25 cellular contexts compared by ENCODE assay signal in genomic region chr10:5259132-5259951, GRCh38.
DNase-seq lines count a peak whose midpoint lies in the region; ATAC-seq, FAIRE-seq and TF ChIP-seq lines count a peak whose summit lies in the region.
"Had no signal": no experiment of that assay in that cellular context is flagged by ENCODE, and none has a peak within 500 bp of the region (broad histone marks: within the 10 kb centered on the region; RNA-seq: fewer than 3 reads in every experiment).

No MANE protein-coding gene starts in this region.

- ATAC-seq in HepG2 (no peak), WTC11 (no peak), right lobe of liver (peak; percentile 48 to 72 (median 59)), HG03432 (IDR thresholded peaks at IDR 0.05; ENCODE audit: unreplicated experiment) (no peak), GM19455 (IDR thresholded peaks at IDR 0.05; ENCODE audit: unreplicated experiment) (no peak)
- ATAC-seq: CD8-positive, alpha-beta T cell had no signal

- in situ Hi-C loops in HepG2 (cut with HindIII; ENCODE audit: extremely low pct_ligation_motif_present, low pct_unique_long_range_greater_than_20kb) = no loop called here

- TF ChIP-seq CTCF in liver (IDR thresholded peaks at IDR 0.05; ENCODE audit: low read depth, low read length, missing input control) (no peak), HepG2 (CRISPR knock-in tag; IDR thresholded peaks at IDR 0.05) (no peak), WTC11 (IDR thresholded peaks at IDR 0.05) (no peak), right lobe of liver (IDR thresholded peaks at IDR 0.05) (no peak), type B pancreatic cell (conservative IDR thresholded peaks at IDR 0.05) (no peak)

- peak overlapping the region in 1 of 2 donors; percentile 15 for H3K9ac ChIP-seq in liver (ENCODE audit: low read depth in 1 of 2, low read length in 2 of 2)
- no peak overlapping the region for H3K9ac ChIP-seq in HepG2 (ENCODE audit: insufficient read depth, low read depth, low read length)
- H3K9ac ChIP-seq: BLaER1 treated with 17β-estradiol and CSF1 and Interleukin-3, amounts not matched to agents 10 nM and 100 nM had no signal

- H3K9me3 ChIP-seq in liver (ENCODE audit: control insufficient read depth in 4 of 4, low read length in 3 of 4) (peaks cover 0 to 2% (median 0%) of the 10 kb centered on the region in 4 donors), HepG2 (ENCODE audit: low read length) (peaks cover 7% of the 10 kb centered on the region), right lobe of liver (no peaks in the 10 kb centered on the region)
- H3K9me3 ChIP-seq: Caco-2 had no signal

- H3K36me3 ChIP-seq in liver (ENCODE audit: control insufficient read depth in 4 of 4, insufficient read depth in 3 of 4, low read depth in 1 of 4, low read length in 3 of 4) (no peaks in the 10 kb centered on the region), HepG2 (replicated peaks in 1 of 2; ENCODE audit: control insufficient read depth in 1 of 2, insufficient read depth in 2 of 2, low read length in 2 of 2) (no peaks in the 10 kb centered on the region), right lobe of liver (no peaks in the 10 kb centered on the region)

- H3K27ac Mint-ChIP-seq in WTC11 (0 out of 2 replicates have a peak overlapping the region, but pooled peaks have one; percentile 6), type B pancreatic cell (no peak overlapping the region)
- H3K27ac Mint-ChIP-seq: CD4-positive, alpha-beta T cell; CD8-positive, alpha-beta T cell had no signal

- H3K27ac ChIP-seq in liver (ENCODE audit: low read depth in 1 of 2, low read length in 2 of 2) = no peak overlapping the region
- no peak overlapping the region for H3K27ac ChIP-seq in HepG2 (ENCODE audit: extremely low read length, insufficient read depth, low read length)
- peak overlapping the region in 1 of 3 donors; percentile 8 for H3K27ac ChIP-seq in right lobe of liver
- H3K27ac ChIP-seq: 22Rv1; BLaER1 treated with 17β-estradiol and CSF1 and Interleukin-3, amounts not matched to agents 10 nM and 100 nM; C4-2B had no signal

- no peak for FAIRE-seq in HepG2 (lab: Jason Lieb, UNC)
- FAIRE-seq: G401.6, GM12891 had no signal

- CTCF ChIA-PET in HepG2 (lab: Yijun Ruan, JAX; ENCODE audit: low intra/inter-chr PET ratio, low total read pairs) (no interaction called here), WTC11 (lab: Charles Lee) (interaction anchor here (0.6 kb wide), 1 partner anchor 49 kb away, joined by 3 read pairs; no protein-coding TSS in a partner anchor)

- TF ChIP-seq RAD21 in liver (IDR thresholded peaks at IDR 0.05) = no peak
- no peak for TF ChIP-seq RAD21 in HepG2 (CRISPR knock-in tag; IDR thresholded peaks at IDR 0.05)

- no peak overlapping the region for H2AFZ ChIP-seq in HepG2 (ENCODE audit: low read length)

- no peak for TF ChIP-seq EP300 in HepG2 (IDR thresholded peaks at IDR 0.05; ENCODE audit: low read depth in 2 of 2, low read length in 2 of 2)
- TF ChIP-seq EP300 in HepG2 (CRISPR knock-in tag; IDR thresholded peaks at IDR 0.05; ENCODE audit: borderline replicate concordance) = no peak

- intact Hi-C loops in HepG2 (cut with micrococcal nuclease; ENCODE audit: unreplicated experiment) = no loop called here
- intact Hi-C loops in right lobe of liver (cut with DNase I) = no loop called here

- H3K79me2 ChIP-seq in HepG2 (ENCODE audit: insufficient read depth, low read length) = no peaks in the 10 kb centered on the region

- 33% methylated on average over 6 of the region's 6 CpGs for WGBS in liver
- WGBS in HepG2 (ENCODE audit: low lambda C conversion rate) = 70% methylated on average over 6 of the region's 6 CpGs
- 25% methylated on average over 5 of the region's 6 CpGs for WGBS in right lobe of liver (ENCODE audit: insufficient coverage, low coverage, low lambda C conversion rate, missing lambda C conversion rate)

- no peak overlapping the region for H3K4me2 ChIP-seq in HepG2 (ENCODE audit: low read depth, low read length)
- H3K4me2 ChIP-seq: BLaER1 treated with 17β-estradiol and CSF1 and Interleukin-3, amounts not matched to agents 10 nM and 100 nM had no signal

- DNase-seq in HepG2 (ENCODE audit: low spot score) = no peak
- DNase-seq in WTC11 (ENCODE audit: low spot score) = no peak
- DNase-seq in right lobe of liver = no peak
- no peak for DNase-seq in type B pancreatic cell (ENCODE audit: extremely low spot score, unreplicated experiment)
- no peak for DNase-seq in NCI-H69 (lab: John Stamatoyannopoulos, UW)
- DNase-seq: ACHN; Caco-2; Calu3; CD4-positive, alpha-beta T cell; CD8-positive, alpha-beta T cell; DMS 273 treated with DMSO at 0.1 percent for 48 hours; DMS153; DMS53; DMS79; DND-41; EL; GF-D8 had no signal

- H3K4me1 ChIP-seq in liver (ENCODE audit: control insufficient read depth in 4 of 4, insufficient read depth in 4 of 4, low read length in 3 of 4) (peaks cover 4 to 20% (median 6%) of the 10 kb centered on the region in 4 donors), HepG2 (ENCODE audit: insufficient read depth, low read length) (peaks cover 34% of the 10 kb centered on the region), right lobe of liver (peaks cover 0 to 30% (median 5%) of the 10 kb centered on the region in 4 donors)
- H3K4me1 ChIP-seq: Caco-2 had no signal

- H3K27me3 ChIP-seq in liver (ENCODE audit: control insufficient read depth in 4 of 4, insufficient read depth in 4 of 4, low read length in 3 of 4) (no peaks in the 10 kb centered on the region), HepG2 (ENCODE audit: control insufficient read depth in 1 of 2, insufficient read depth in 2 of 2, low read length in 2 of 2) (no peaks in the 10 kb centered on the region; a peak in 1 of 5 replicates), right lobe of liver (no peaks in the 10 kb centered on the region)
- H3K27me3 ChIP-seq: BLaER1 treated with 17β-estradiol and CSF1 and Interleukin-3, amounts not matched to agents 10 nM and 100 nM had no signal

- H3K9me3 Mint-ChIP-seq in WTC11 (peaks cover 38% of the 10 kb centered on the region), type B pancreatic cell (peaks cover 7% of the 10 kb centered on the region)
- H3K9me3 Mint-ChIP-seq: CD4-positive, alpha-beta T cell; CD8-positive, alpha-beta T cell had no signal

- TF ChIP-seq POLR2A in HepG2 (IDR thresholded peaks at IDR 0.05; ENCODE audit: insufficient read depth in 1 of 2, low read depth in 2 of 2, low read length in 2 of 2) (no peak), right lobe of liver (IDR thresholded peaks at IDR 0.05) (no peak)

- no peaks in the 10 kb centered on the region for H4K20me1 ChIP-seq in HepG2 (ENCODE audit: insufficient read depth, low read length)
- H4K20me1 ChIP-seq: BLaER1 treated with 17β-estradiol and CSF1 and Interleukin-3, amounts not matched to agents 10 nM and 100 nM had no signal

- H3K4me1 Mint-ChIP-seq in WTC11 (peaks cover 18% of the 10 kb centered on the region), type B pancreatic cell (ENCODE audit: unreplicated experiment) (no peaks in the 10 kb centered on the region)

- H3K4me3 ChIP-seq in liver (ENCODE audit: low read depth in 1 of 3, low read length in 3 of 3) (no peak overlapping the region), HepG2 (replicated peaks in 1 of 3; ENCODE audit: insufficient read depth in 1 of 3, low read depth in 2 of 3, low read length in 3 of 3) (no peak overlapping the region), right lobe of liver (no peak overlapping the region)
- H3K4me3 ChIP-seq: BLaER1 treated with 17β-estradiol and CSF1 and Interleukin-3, amounts not matched to agents 10 nM and 100 nM had no signal

- H3K27me3 Mint-ChIP-seq in WTC11 (ENCODE audit: low read depth) (peaks cover 3% of the 10 kb centered on the region; the same call in 1 of the 2 replicates), type B pancreatic cell (no peaks in the 10 kb centered on the region)

- H3K36me3 Mint-ChIP-seq in WTC11 = peaks cover 24% of the 10 kb centered on the region
- H3K36me3 Mint-ChIP-seq in type B pancreatic cell = peaks cover 5% of the 10 kb centered on the region

- POLR2A ChIA-PET in HepG2 (lab: Yijun Ruan, JAX) (no interaction called here), WTC11 (lab: Charles Lee) (no interaction called here)

- H3K4me3 Mint-ChIP-seq in WTC11 (no peak overlapping the region), type B pancreatic cell (peak overlapping the region; percentile 19)
- H3K4me3 Mint-ChIP-seq: CD4-positive, alpha-beta T cell; CD8-positive, alpha-beta T cell had no signal

- BruUV-seq in HepG2 (replicated peaks; lab: Mats Ljungman, UMichigan) = no TSS peak

TF ChIP-seq in liver, 16 proteins besides CTCF, POLR2A, EP300 and RAD21 (continues in another document):
- TF ChIP-seq ATF3 (IDR thresholded peaks at IDR 0.05) (no peak), TAF1 (conservative IDR thresholded peaks at IDR 0.05) (no peak), YY1 (IDR thresholded peaks at IDR 0.05) (peak; percentile 3), EGR1 (IDR thresholded peaks at IDR 0.05; ENCODE audit: low read depth in 2 of 2) (no peak), SP1 (IDR thresholded peaks at IDR 0.05) (no peak)

TF ChIP-seq in HepG2, 621 proteins besides CTCF, POLR2A, EP300 and RAD21 (continues in another document):
- TF ChIP-seq ZUFSP (CRISPR knock-in tag; IDR thresholded peaks at IDR 0.05; ENCODE audit: borderline replicate concordance) = no peak
- no peak for TF ChIP-seq ARNTL (CRISPR knock-in tag; IDR thresholded peaks at IDR 0.05)

TF ChIP-seq in WTC11, 78 proteins besides CTCF, POLR2A, EP300 and RAD21:
- no peak for TF ChIP-seq ETV6 (CRISPR knock-in tag; IDR thresholded peaks at IDR 0.05)
- TF ChIP-seq JAZF1 (CRISPR knock-in tag; IDR thresholded peaks at IDR 0.05) = no peak
- no peak for TF ChIP-seq SMAD4 (CRISPR knock-in tag; IDR thresholded peaks at IDR 0.05)
- TF ChIP-seq GTF2I (CRISPR knock-in tag; conservative IDR thresholded peaks at IDR 0.05) = no peak

Comparison
In these comparisons a context has a peak if more than half of its experiments do, and no peak if none do; other contexts are left out.
1. ATAC-seq: peak in right lobe of liver (4 of 4); none in HepG2 (single experiment), WTC11 (single experiment), HG03432 (single experiment) and GM19455 (single experiment).